Comparison of ENCODE assay signal across 9 cellular contexts in the genomic region with DNA sequence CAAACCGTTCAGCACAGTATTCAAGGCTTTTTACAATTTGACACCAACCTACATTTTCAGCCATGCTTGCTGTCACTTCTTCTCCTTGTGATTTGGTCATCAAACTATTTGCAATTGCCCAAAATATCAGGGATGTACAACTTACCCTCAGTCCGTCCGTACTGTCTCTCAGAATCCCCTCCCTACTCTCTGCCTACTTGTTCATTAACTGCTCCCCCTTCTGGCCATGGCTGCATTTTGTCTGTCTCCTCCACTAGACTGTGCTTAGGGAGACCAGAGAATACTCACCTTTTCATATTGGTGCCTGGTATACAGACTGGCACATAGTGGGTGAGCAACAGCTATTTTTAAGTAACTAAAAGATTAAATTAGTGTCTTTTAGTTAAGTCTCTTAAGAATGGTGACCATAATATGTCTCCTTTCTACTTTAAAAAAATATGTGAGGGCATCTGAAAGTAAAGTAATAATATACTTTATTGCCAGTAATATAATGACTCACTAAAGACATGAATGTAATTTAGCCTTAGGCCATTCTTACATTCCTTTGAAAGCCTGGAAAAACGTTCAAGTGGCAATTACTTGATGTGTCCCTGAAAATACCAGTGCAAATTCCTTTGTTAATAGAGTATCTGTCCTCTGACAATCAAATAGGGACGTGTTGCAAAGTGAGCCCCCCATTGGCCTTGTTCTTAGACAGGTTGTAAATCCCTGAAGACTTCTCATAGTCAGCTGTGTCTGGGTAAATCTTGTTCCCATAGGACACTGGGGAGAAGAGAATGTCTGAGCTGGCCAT. TPM values are rescaled to one million over a fixed set of nuclear protein-coding genes. Genes with fewer than 3 reads are reported as not detected.
A peak's percentile ranks its signal among the peaks of the same experiment; 100 is the strongest.
DNase-seq lines count a peak whose midpoint lies in the region; ATAC-seq and TF ChIP-seq lines count a peak whose summit lies in the region.
"Had no signal": no experiment of that assay in that cellular context is flagged by ENCODE, and none has a peak within 500 bp of the region (broad histone marks: within the 10 kb centered on the region; RNA-seq: fewer than 3 reads in every experiment).

No MANE protein-coding gene starts in this region.

- DNase-seq in G401 (ENCODE audit: low spot score) = peak; percentile 16
- DNase-seq in MG63 = peak; percentile 40
- DNase-seq in activated CD4-positive, alpha-beta T cell treated with anti-CD3 and anti-CD28 coated beads, Interleukin-2, amount 10 ng/mL, durations not matched to agents 24 days and 14 days = peak; percentile 70
- peak; percentile 64 for DNase-seq in fibroblast of villous mesenchyme (ENCODE audit: low read depth)
- DNase-seq in retinal pigment epithelial cell (ENCODE audit: low read depth) = no peak
- no peak for DNase-seq in NCI-H345 treated with DMSO at 0.1 percent for 48 hours (lab: John Stamatoyannopoulos, UW; ENCODE audit: unreplicated experiment)
- no peak for DNase-seq in DMS153 (lab: John Stamatoyannopoulos, UW)
- DNase-seq: activated naive CD8-positive, alpha-beta T cell treated with anti-CD3 and anti-CD28 coated beads, Interleukin-2, amount 10 ng/mL, durations not matched to agents 7 days and 5 days had no signal

- H3K36me3 Mint-ChIP-seq in activated CD4-positive, alpha-beta T cell treated with anti-CD3 and anti-CD28 coated beads, Interleukin-2, amount 10 ng/mL, durations not matched to agents 24 days and 14 days (ENCODE audit: low read depth) = no peaks in the 10 kb centered on the region
- H3K36me3 Mint-ChIP-seq: activated naive CD8-positive, alpha-beta T cell treated with anti-CD3 and anti-CD28 coated beads, Interleukin-2, amount 10 ng/mL, durations not matched to agents 7 days and 5 days had no signal

- no peak overlapping the region for H3K4me3 Mint-ChIP-seq in activated CD4-positive, alpha-beta T cell treated with anti-CD3 and anti-CD28 coated beads, Interleukin-2, amount 10 ng/mL, durations not matched to agents 24 days and 14 days
- H3K4me3 Mint-ChIP-seq: activated naive CD8-positive, alpha-beta T cell treated with anti-CD3 and anti-CD28 coated beads, Interleukin-2, amount 10 ng/mL, durations not matched to agents 7 days and 5 days had no signal

- no peaks in the 10 kb centered on the region for H3K36me3 ChIP-seq in MG63

- no peaks in the 10 kb centered on the region for H3K4me1 Mint-ChIP-seq in activated CD4-positive, alpha-beta T cell treated with anti-CD3 and anti-CD28 coated beads, Interleukin-2, amount 10 ng/mL, durations not matched to agents 24 days and 14 days
- H3K4me1 Mint-ChIP-seq: activated naive CD8-positive, alpha-beta T cell treated with anti-CD3 and anti-CD28 coated beads, Interleukin-2, amount 10 ng/mL, durations not matched to agents 7 days and 5 days had no signal

- H3K27me3 ChIP-seq in MG63 = peaks cover 16% of the 10 kb centered on the region

- in situ Hi-C loops in G401 (cut with HindIII; ENCODE audit: low sequenced_read_pairs) = no loop called here

- H3K4me3 ChIP-seq in MG63 (no peak overlapping the region), fibroblast of villous mesenchyme (ENCODE audit: low read depth, low read length) (no peak overlapping the region), retinal pigment epithelial cell (ENCODE audit: low read length) (no peak overlapping the region)

- no peaks in the 10 kb centered on the region for H3K9me3 ChIP-seq in MG63

- peak; percentile 73 for ATAC-seq in GM21526 (IDR thresholded peaks at IDR 0.05; ENCODE audit: low FRiP score, unreplicated experiment)

- peaks cover 13% of the 10 kb centered on the region for H3K27me3 Mint-ChIP-seq in activated CD4-positive, alpha-beta T cell treated with anti-CD3 and anti-CD28 coated beads, Interleukin-2, amount 10 ng/mL, durations not matched to agents 24 days and 14 days

- H3K27ac Mint-ChIP-seq in activated CD4-positive, alpha-beta T cell treated with anti-CD3 and anti-CD28 coated beads, Interleukin-2, amount 10 ng/mL, durations not matched to agents 24 days and 14 days = no peak overlapping the region
- H3K27ac Mint-ChIP-seq: activated naive CD8-positive, alpha-beta T cell treated with anti-CD3 and anti-CD28 coated beads, Interleukin-2, amount 10 ng/mL, durations not matched to agents 7 days and 5 days had no signal

- no peaks in the 10 kb centered on the region for H3K9me3 Mint-ChIP-seq in activated CD4-positive, alpha-beta T cell treated with anti-CD3 and anti-CD28 coated beads, Interleukin-2, amount 10 ng/mL, durations not matched to agents 24 days and 14 days
- H3K9me3 Mint-ChIP-seq: activated naive CD8-positive, alpha-beta T cell treated with anti-CD3 and anti-CD28 coated beads, Interleukin-2, amount 10 ng/mL, durations not matched to agents 7 days and 5 days had no signal

- TF ChIP-seq CTCF in fibroblast of villous mesenchyme (IDR thresholded peaks at IDR 0.05; ENCODE audit: insufficient read depth, low read depth, low read length) = peak; percentile 75
- TF ChIP-seq CTCF in retinal pigment epithelial cell (conservative IDR thresholded peaks at IDR 0.05; ENCODE audit: low read depth, low read length) = peak; percentile 69

- intact Hi-C loops in activated CD4-positive, alpha-beta T cell treated with anti-CD3 and anti-CD28 coated beads, Interleukin-2, amount 10 ng/mL, durations not matched to agents 24 days and 14 days (cut with micrococcal nuclease) = no loop called here

RNA-seq across cellular contexts. Expression of a gene that starts 27.8 kb away (rescaled TPM):
- total RNA-seq in G401 (2014; rRNA removed; shearing (Covaris generic)) = not detected in 2 replicates
- total RNA-seq in MG63 (2014; rRNA removed; shearing (Covaris generic); ENCODE audit: low replicate concordance) = 3.5 TPM in 1 of 2 replicates, not detected in the other
- total RNA-seq in activated CD4-positive, alpha-beta T cell treated with anti-CD3 and anti-CD28 coated beads, Interleukin-2, amount 10 ng/mL, durations not matched to agents 24 days and 14 days = not detected in 2 replicates
- 0.97 and 3.5 TPM in 2 replicates for total RNA-seq in fibroblast of villous mesenchyme
- total RNA-seq: activated naive CD8-positive, alpha-beta T cell treated with anti-CD3 and anti-CD28 coated beads, Interleukin-2, amount 10 ng/mL, durations not matched to agents 7 days and 5 days had no signal

Comparison
In these comparisons a context has a peak if more than half of its experiments do, and no peak if none do; other contexts are left out.
1. DNase-seq: peak in G401 (single experiment), MG63 (single experiment), activated CD4-positive, alpha-beta T cell treated with anti-CD3 and anti-CD28 coated beads, Interleukin-2, amount 10 ng/mL, durations not matched to agents 24 days and 14 days (single experiment) and fibroblast of villous mesenchyme (single experiment); none in retinal pigment epithelial cell (single experiment), NCI-H345 treated with DMSO at 0.1 percent for 48 hours (single experiment) and DMS153 (single experiment).